21 cellular contexts compared by ENCODE assay signal in genomic region chr6:64439274-64439673, GRCh38.
A peak's percentile ranks its signal among the peaks of the same experiment; 100 is the strongest.
DNase-seq lines count a peak whose midpoint lies in the region; ATAC-seq, FAIRE-seq and TF ChIP-seq lines count a peak whose summit lies in the region.
"Had no signal": no experiment of that assay in that cellular context is flagged by ENCODE, and none has a peak within 500 bp of the region (broad histone marks: within the 10 kb centered on the region; RNA-seq: fewer than 3 reads in every experiment).

No MANE protein-coding gene starts in this region.

- no peak overlapping the region for H2BK12ac ChIP-seq in neuronal stem cell (ENCODE audit: low read length)

- no peak overlapping the region for H2AFZ ChIP-seq in neuronal stem cell (ENCODE audit: low read length)
- H2AFZ ChIP-seq: GM23248 had no signal

- no peak overlapping the region for H3K27ac ChIP-seq in breast epithelium
- no peak overlapping the region for H3K27ac ChIP-seq in neuronal stem cell (replicated peaks; ENCODE audit: low read length)
- H3K27ac ChIP-seq: GM23248, Peyer's patch had no signal

- H3K9me3 Mint-ChIP-seq in MCF 10A (ENCODE audit: unreplicated experiment): peaks cover 9% of the 10 kb centered on the region

- H3K9ac ChIP-seq in neuronal stem cell (ENCODE audit: low read depth, low read length, poor library complexity): no peak overlapping the region
- H3K9ac ChIP-seq: GM23248 had no signal

- TF ChIP-seq POLR2A in breast epithelium (IDR thresholded peaks at IDR 0.05): no peak

- FAIRE-seq in RCC 7860 (lab: Jason Lieb, UNC): no peak

- no peaks in the 10 kb centered on the region for H3K36me3 ChIP-seq in breast epithelium
- no peaks in the 10 kb centered on the region for H3K36me3 ChIP-seq in neuronal stem cell (replicated peaks in 1 of 2; ENCODE audit: control insufficient read depth in 2 of 2, insufficient read depth in 2 of 2, low read length in 2 of 2)
- H3K36me3 ChIP-seq: Peyer's patch had no signal

- CTCF ChIA-PET in MCF 10A (lab: Yijun Ruan, JAX): interaction anchor here (0.6 kb wide), 1 partner anchor 43 kb away, joined by 3 read pairs; no protein-coding TSS in a partner anchor

- no peaks in the 10 kb centered on the region for H3K27me3 Mint-ChIP-seq in MCF 10A (ENCODE audit: insufficient read depth, unreplicated experiment)
- H3K27me3 Mint-ChIP-seq: B cell, IgD-negative memory B cell, T-helper 17 cell had no signal

- no peaks in the 10 kb centered on the region for H3K79me1 ChIP-seq in neuronal stem cell (ENCODE audit: low read depth, low read length)

- no peak for TF ChIP-seq CTCF in MCF 10A (IDR thresholded peaks at IDR 0.05; ENCODE audit: unreplicated experiment)
- no peak for TF ChIP-seq CTCF in breast epithelium (IDR thresholded peaks at IDR 0.05)
- no peak for TF ChIP-seq CTCF in epithelial cell of esophagus (IDR thresholded peaks at IDR 0.05; ENCODE audit: insufficient read depth, low read depth, low read length, missing control alignments)

- no peak overlapping the region for H2AK5ac ChIP-seq in neuronal stem cell (ENCODE audit: low read depth, low read length)

- no peak overlapping the region for H3K4ac ChIP-seq in neuronal stem cell (ENCODE audit: low read length)

- no peak overlapping the region for H2BK5ac ChIP-seq in neuronal stem cell (ENCODE audit: low read length)

- no peak for ATAC-seq in HG03460 (IDR thresholded peaks at IDR 0.05; ENCODE audit: unreplicated experiment)
- ATAC-seq: T-helper 17 cell had no signal

- no peaks in the 10 kb centered on the region for H3K36me3 Mint-ChIP-seq in MCF 10A (ENCODE audit: insufficient read depth, unreplicated experiment)
- H3K36me3 Mint-ChIP-seq: CD14-positive monocyte, IgD-negative memory B cell had no signal

- no CpG with 5 or more reads among the region's 2 CpGs for WGBS in neuronal stem cell (ENCODE audit: extremely low coverage in 2 of 2, insufficient read length in 2 of 2, insufficient replicate concordance in 1 of 2), 2 donors

- H3K27me3 ChIP-seq in breast epithelium: no peaks in the 10 kb centered on the region
- no peaks in the 10 kb centered on the region for H3K27me3 ChIP-seq in neuronal stem cell (ENCODE audit: control insufficient read depth in 3 of 3, insufficient read depth in 3 of 3, low read depth in 1 of 3, low read length in 3 of 3)
- H3K27me3 ChIP-seq: Peyer's patch had no signal

- no peak overlapping the region for H2BK120ac ChIP-seq in neuronal stem cell (ENCODE audit: low read depth, low read length)

- H3K18ac ChIP-seq in neuronal stem cell (ENCODE audit: low read length): no peak overlapping the region

- H3K4me2 ChIP-seq in neuronal stem cell (ENCODE audit: insufficient read depth, low read length, poor library complexity, severe bottlenecking): no peak overlapping the region

- no peak overlapping the region for H3K27ac Mint-ChIP-seq in MCF 10A (ENCODE audit: low read depth, unreplicated experiment)
- H3K27ac Mint-ChIP-seq: B cell, CD14-positive monocyte, H9, HFFc6, IgD-negative memory B cell, T-helper 17 cell had no signal

- no peak overlapping the region for H2BK15ac ChIP-seq in neuronal stem cell (ENCODE audit: low read length)

- H3K4me1 ChIP-seq in breast epithelium (no peaks in the 10 kb centered on the region), neuronal stem cell (ENCODE audit: control insufficient read depth in 2 of 2, insufficient read depth in 1 of 2, low read depth in 1 of 2, low read length in 2 of 2) (no peaks in the 10 kb centered on the region)
- H3K4me1 ChIP-seq: Peyer's patch had no signal

- no peak overlapping the region for H3K14ac ChIP-seq in neuronal stem cell (ENCODE audit: low read length)

- H4K8ac ChIP-seq in neuronal stem cell (ENCODE audit: low read depth, low read length): no peak overlapping the region

- DNase-seq in MCF 10A (ENCODE audit: unreplicated experiment): peak; percentile 17
- DNase-seq in breast epithelium (ENCODE audit: low spot score in 2 of 2): no peak
- peak; percentile 9 for DNase-seq in RKO (ENCODE audit: low spot score)
- peak; percentile 55 for DNase-seq in epithelial cell of esophagus (ENCODE audit: low read depth)
- DNase-seq in RCC 7860 (ENCODE audit: low spot score): no peak
- no peak for DNase-seq in neuronal stem cell (ENCODE audit: low spot score)
- no peak for DNase-seq in NK-92 treated with Interleukin-12 subunit alpha and Interleukin-12 subunit beta, amount 100 ng/mL, for 24 hours (lab: John Stamatoyannopoulos, UW)
- DNase-seq: DMS79 treated with DMSO at 0.1 percent for 48 hours, GM23248, H9, HFFc6, NCI-H1417, NCI-H1694 treated with DMSO at 0.1 percent for 48 hours, NCI-H2081 treated with DMSO at 0.1 percent for 48 hours, Peyer's patch, SHP77, T-helper 17 cell had no signal

- intact Hi-C loops in MCF 10A (cut with micrococcal nuclease): no loop called here
- intact Hi-C loops in breast epithelium (cut with DNase I; ENCODE audit: low total_unique reads): no loop called here

- H3K4me3 ChIP-seq in breast epithelium (no peak overlapping the region), epithelial cell of esophagus (ENCODE audit: low read length) (no peak overlapping the region), neuronal stem cell (ENCODE audit: low read length in 2 of 2) (no peak overlapping the region)
- H3K4me3 ChIP-seq: GM23248, Peyer's patch had no signal

- H3K9me3 ChIP-seq in breast epithelium (peaks cover 10 to 12% of the 10 kb centered on the region in 2 donors), neuronal stem cell (replicated peaks in 1 of 2; ENCODE audit: control insufficient read depth in 2 of 2, insufficient read depth in 1 of 2, low read depth in 1 of 2, low read length in 2 of 2) (no peaks in the 10 kb centered on the region)
- H3K9me3 ChIP-seq: Peyer's patch had no signal

- H3K23ac ChIP-seq in neuronal stem cell (ENCODE audit: low read depth, low read length, poor library complexity): no peak overlapping the region

- H3K4me1 Mint-ChIP-seq in MCF 10A (ENCODE audit: insufficient read depth, unreplicated experiment): no peaks in the 10 kb centered on the region
- H3K4me1 Mint-ChIP-seq: B cell, CD14-positive monocyte, H9, IgD-negative memory B cell, T-helper 17 cell had no signal

- no peak overlapping the region for H4K91ac ChIP-seq in neuronal stem cell (ENCODE audit: low read depth, low read length, poor library complexity)

- no TSS peak for BruUV-seq in MCF 10A (replicated peaks; lab: Mats Ljungman, UMichigan)

- POLR2A ChIA-PET in MCF 10A (lab: Yijun Ruan, JAX): no interaction called here

- H3K4me3 Mint-ChIP-seq in MCF 10A (ENCODE audit: unreplicated experiment): no peak overlapping the region
- H3K4me3 Mint-ChIP-seq: B cell, CD14-positive monocyte, H9, HFFc6, IgD-negative memory B cell, T-helper 17 cell had no signal

Comparison
In these comparisons a context has a peak if more than half of its experiments do, and no peak if none do; other contexts are left out.
1. DNase-seq: peak in MCF 10A (single experiment), RKO (single experiment) and epithelial cell of esophagus (single experiment); none in breast epithelium (0 of 2), RCC 7860 (single experiment), neuronal stem cell (single experiment) and NK-92 treated with Interleukin-12 subunit alpha and Interleukin-12 subunit beta, amount 100 ng/mL, for 24 hours (single experiment).